22 cellular contexts compared by ENCODE assay signal in genomic region chr1:245773344-245773743, GRCh38.
"Had no signal": no experiment of that assay in that cellular context is flagged by ENCODE, and none has a peak within 500 bp of the region (broad histone marks: within the 10 kb centered on the region; RNA-seq: fewer than 3 reads in every experiment).

No MANE protein-coding gene starts in this region.

- H3K27me3 Mint-ChIP-seq: IgD-negative memory B cell had no signal

- H3K9me3 ChIP-seq: SJSA1 had no signal

- H3K9ac ChIP-seq: KMS-11 had no signal

- H3K4me1 Mint-ChIP-seq: IgD-negative memory B cell had no signal

- ATAC-seq: HepG2, K562 had no signal

- H3K27ac ChIP-seq: KMS-11, SJSA1, SK-N-MC had no signal

- H3K4me3 Mint-ChIP-seq: IgD-negative memory B cell had no signal

- H3K27me3 ChIP-seq: SJSA1 had no signal

- H3K9me3 Mint-ChIP-seq: IgD-negative memory B cell had no signal

- H3K4me2 ChIP-seq: KMS-11 had no signal

- DNase-seq: Kasumi-1, MM.1S, NCI-H1092 treated with DMSO at 0.1 percent for 48 hours, NCI-H1436, NCI-H187, NCI-H2029, NCI-H2081 treated with DMSO at 0.1 percent for 48 hours, NCI-H2171, NCI-H226, NCI-H446, NCI-H510A, NCI-H524 treated with DMSO at 0.1 percent for 48 hours, NCI-H69, NCI-H774, RPMI8226, SHP77 treated with DMSO at 0.1 percent for 48 hours had no signal

- H3K4me3 ChIP-seq: K562, SJSA1, SK-N-MC had no signal

- H3K36me3 ChIP-seq: SJSA1 had no signal
